In genomic region chr13:30608364-30608763, GRCh38 we compare ENCODE assay signal across 15 cellular contexts. TPM values are rescaled to one million over a fixed set of nuclear protein-coding genes. Genes with fewer than 3 reads are reported as not detected.
DNase-seq lines count a peak whose midpoint lies in the region; ATAC-seq and TF ChIP-seq lines count a peak whose summit lies in the region.
"Had no signal": no experiment of that assay in that cellular context is flagged by ENCODE, and none has a peak within 500 bp of the region (broad histone marks: within the 10 kb centered on the region; RNA-seq: fewer than 3 reads in every experiment).

No MANE protein-coding gene starts in this region.

- H3K9ac ChIP-seq in DND-41 (ENCODE audit: low read depth, low read length), result no peak overlapping the region
- H3K9ac ChIP-seq in Loucy (ENCODE audit: low read depth, low read length, poor library complexity, severe bottlenecking), result no peak overlapping the region

- H3K4me3 ChIP-seq in DND-41 (ENCODE audit: low read depth in 1 of 2, low read length in 2 of 2) (no peak overlapping the region), Loucy (ENCODE audit: low read length, poor library complexity, severe bottlenecking) (no peak overlapping the region), fibroblast of the aortic adventitia (ENCODE audit: low read depth, low read length) (no peak overlapping the region), brain microvascular endothelial cell (ENCODE audit: low read depth, low read length) (no peak overlapping the region)
- H3K4me3 ChIP-seq: gastrocnemius medialis, SJCRH30, tibial artery had no signal

- H3K27ac ChIP-seq in DND-41 (ENCODE audit: low read length) (no peak overlapping the region), brain microvascular endothelial cell (no peak overlapping the region)
- H3K27ac ChIP-seq: SJCRH30, tibial artery had no signal

- H3K4me1 Mint-ChIP-seq in nephron, result peaks cover 35% of the 10 kb centered on the region

- H3K4me2 ChIP-seq in DND-41 (ENCODE audit: insufficient read depth, low read length) (peak overlapping the region; percentile 29; the same call in 1 of the 2 replicates), Loucy (ENCODE audit: low read depth, low read length, poor library complexity, severe bottlenecking) (peak overlapping the region; percentile 8)

- peaks cover 11% of the 10 kb centered on the region for H3K36me3 Mint-ChIP-seq in nephron (ENCODE audit: low read depth)

- no peak overlapping the region for H2AFZ ChIP-seq in DND-41 (ENCODE audit: low read depth, low read length)
- no peak overlapping the region for H2AFZ ChIP-seq in Loucy (ENCODE audit: low read length)

- DNase-seq in DND-41 (no peak), fibroblast of the aortic adventitia (ENCODE audit: low read depth) (peak; percentile 43), T-helper 2 cell (no peak), NCI-H526 treated with DMSO at 0.1 percent for 48 hours (lab: John Stamatoyannopoulos, UW) (no peak), brain microvascular endothelial cell (no peak)
- DNase-seq: activated gamma-delta T cell, NCI-H1092, retina, SJCRH30, tibial artery had no signal

- TF ChIP-seq CTCF in DND-41 (IDR thresholded peaks at IDR 0.05; ENCODE audit: borderline replicate concordance, extremely low read depth, low read length, poor library complexity, severe bottlenecking), result no peak
- no peak for TF ChIP-seq CTCF in Loucy (conservative IDR thresholded peaks at IDR 0.05; ENCODE audit: low read length)
- no peak for TF ChIP-seq CTCF in fibroblast of the aortic adventitia (IDR thresholded peaks at IDR 0.05; ENCODE audit: insufficient read depth, low read length)
- TF ChIP-seq CTCF in nephron (IDR thresholded peaks at IDR 0.05; ENCODE audit: unreplicated experiment in 3 of 3), result no peak
- TF ChIP-seq CTCF in brain microvascular endothelial cell (IDR thresholded peaks at IDR 0.05; ENCODE audit: low read depth, low read length, missing control alignments), result no peak

- H3K27me3 Mint-ChIP-seq in nephron (ENCODE audit: low read depth), result no peaks in the 10 kb centered on the region
- H3K27me3 Mint-ChIP-seq: activated CD4-positive, alpha-beta memory T cell treated with anti-CD3 and anti-CD28 coated beads, Interleukin-2, amount 10 ng/mL, durations not matched to agents 7 days and 5 days had no signal

- H3K27me3 ChIP-seq in DND-41 (ENCODE audit: insufficient read depth, low read length, poor library complexity), result no peaks in the 10 kb centered on the region
- H3K27me3 ChIP-seq in Loucy (ENCODE audit: insufficient read depth, low read length, poor library complexity, severe bottlenecking), result no peaks in the 10 kb centered on the region
- no peaks in the 10 kb centered on the region for H3K27me3 ChIP-seq in brain microvascular endothelial cell (replicated peaks)
- H3K27me3 ChIP-seq: gastrocnemius medialis, SJCRH30, tibial artery had no signal

- no peaks in the 10 kb centered on the region for H3K9me3 Mint-ChIP-seq in nephron
- H3K9me3 Mint-ChIP-seq: activated CD4-positive, alpha-beta memory T cell treated with anti-CD3 and anti-CD28 coated beads, Interleukin-2, amount 10 ng/mL, durations not matched to agents 7 days and 5 days had no signal

- in situ Hi-C loops in brain microvascular endothelial cell (cut with HindIII; ENCODE audit: low pct_ligation_motif_present, low sequenced_read_pairs), result no loop called here

- no peaks in the 10 kb centered on the region for H3K9me2 ChIP-seq in Loucy (replicated peaks; ENCODE audit: low read depth, low read length)

- H3K4me1 ChIP-seq in DND-41 (ENCODE audit: insufficient read depth, low read length) (peaks cover 23% of the 10 kb centered on the region), Loucy (ENCODE audit: insufficient read depth, low read length, poor library complexity, severe bottlenecking) (peaks cover 8% of the 10 kb centered on the region)
- H3K4me1 ChIP-seq: SJCRH30, tibial artery had no signal

- H3K36me3 ChIP-seq in DND-41 (ENCODE audit: insufficient read depth, low read length), result 0 out of 2 replicates have a peak, but pooled peaks cover under 1% of the 10 kb centered on the region
- no peaks in the 10 kb centered on the region for H3K36me3 ChIP-seq in Loucy (ENCODE audit: insufficient read depth, low read length)
- H3K36me3 ChIP-seq in brain microvascular endothelial cell (replicated peaks), result no peaks in the 10 kb centered on the region
- H3K36me3 ChIP-seq: gastrocnemius medialis, SJCRH30, tibial artery had no signal

- ATAC-seq in DND-41 (ENCODE audit: insufficient read depth, low read depth), result no peak

- no peaks in the 10 kb centered on the region for H4K20me1 ChIP-seq in DND-41 (ENCODE audit: insufficient read depth, low read length)
- H4K20me1 ChIP-seq in Loucy (ENCODE audit: insufficient read depth, low read length, poor library complexity, severe bottlenecking), result no peaks in the 10 kb centered on the region

- peak overlapping the region; percentile 82 to 84 (median 83) for H3K27ac Mint-ChIP-seq in nephron
- H3K27ac Mint-ChIP-seq: activated CD4-positive, alpha-beta memory T cell treated with anti-CD3 and anti-CD28 coated beads, Interleukin-2, amount 10 ng/mL, durations not matched to agents 7 days and 5 days had no signal

- no peaks in the 10 kb centered on the region for H3F3A ChIP-seq in Loucy (ENCODE audit: low read depth)

- peak overlapping the region in 2 of 3 experiments; percentile 11 to 51 for H3K4me3 Mint-ChIP-seq in nephron
- H3K4me3 Mint-ChIP-seq: activated CD4-positive, alpha-beta memory T cell treated with anti-CD3 and anti-CD28 coated beads, Interleukin-2, amount 10 ng/mL, durations not matched to agents 7 days and 5 days; CD14-positive monocyte had no signal

- peaks cover 25% of the 10 kb centered on the region; the same call in 1 of the 2 replicates for H3K79me2 ChIP-seq in DND-41 (ENCODE audit: insufficient read depth, low read length)
- no peaks in the 10 kb centered on the region; the same call in 1 of the 2 replicates for H3K79me2 ChIP-seq in Loucy (ENCODE audit: insufficient read depth, low read length)

- H3K9me3 ChIP-seq in DND-41 (ENCODE audit: insufficient read depth, low read length, severe bottlenecking), result no peaks in the 10 kb centered on the region
- no peaks in the 10 kb centered on the region for H3K9me3 ChIP-seq in Loucy (ENCODE audit: insufficient read depth, low read depth, low read length)
- H3K9me3 ChIP-seq: gastrocnemius medialis, SJCRH30, tibial artery had no signal

RNA-seq across cellular contexts. Expression of gene USPL1, which starts 9.4 kb away (rescaled TPM):
- total RNA-seq in fibroblast of the aortic adventitia (ENCODE audit: low replicate concordance), result 17.0 and 20.3 TPM in 2 replicates
